Comparison of ENCODE assay signal across 7 cellular contexts in genomic region chr20:63441777-63442493, GRCh38. TPM values are rescaled to one million over a fixed set of nuclear protein-coding genes. Genes with fewer than 3 reads are reported as not detected.
A peak's percentile ranks its signal among the peaks of the same experiment; 100 is the strongest.
DNase-seq lines count a peak whose midpoint lies in the region; TF ChIP-seq lines count a peak whose summit lies in the region.

No MANE protein-coding gene starts in this region.

- TF ChIP-seq POLR2A in testis (IDR thresholded peaks at IDR 0.05) (no peak), esophagus squamous epithelium (IDR thresholded peaks at IDR 0.05) (no peak)

- H3K27me3 ChIP-seq in MG63: peaks cover 7% of the 10 kb centered on the region
- H3K27me3 ChIP-seq in testis: no peaks in the 10 kb centered on the region
- peaks cover 0 to 76% (median 0%) of the 10 kb centered on the region in 4 donors for H3K27me3 ChIP-seq in esophagus squamous epithelium

- no peak overlapping the region for H3K4me3 ChIP-seq in GM12864 (ENCODE audit: low read depth, low read length)
- H3K4me3 ChIP-seq in MG63: no peak overlapping the region
- H3K4me3 ChIP-seq in testis: no peak overlapping the region
- H3K4me3 ChIP-seq in esophagus squamous epithelium: no peak overlapping the region

- DNase-seq in GM12864 (ENCODE audit: low read depth): no peak
- peak; percentile 77 for DNase-seq in MG63
- peak; percentile 17 for DNase-seq in activated CD4-positive, CD25-positive, alpha-beta regulatory T cell treated with anti-CD3 and anti-CD28 coated beads, Interleukin-2, amount 50 U/mL, for 16 hours (ENCODE audit: low read depth, low spot score)
- peak; percentile 78 for DNase-seq in cerebellar cortex (ENCODE audit: low spot score)
- DNase-seq in myocyte (ENCODE audit: low read depth): peak; percentile 47
- DNase-seq in testis: peak; percentile 74
- DNase-seq in esophagus squamous epithelium (lab: John Stamatoyannopoulos, UW): no peak

- intact Hi-C loops in testis (cut with DNase I; ENCODE audit: low total_unique reads): no loop called here
- intact Hi-C loops in esophagus squamous epithelium (cut with DNase I): no loop called here

- no peaks in the 10 kb centered on the region for H3K4me1 ChIP-seq in testis
- no peaks in the 10 kb centered on the region for H3K4me1 ChIP-seq in esophagus squamous epithelium

- H3K9me3 ChIP-seq in MG63 (no peaks in the 10 kb centered on the region), testis (no peaks in the 10 kb centered on the region), esophagus squamous epithelium (no peaks in the 10 kb centered on the region)

- WGBS in testis, 2 donors: 50 to 63% methylated on average over 10 to 18 of the region's 18 CpGs
- WGBS in esophagus squamous epithelium, 2 donors: 59 to 63% methylated on average over 4 to 5 of the region's 18 CpGs

- H3K36me3 ChIP-seq in MG63 (no peaks in the 10 kb centered on the region), testis (ENCODE audit: low read depth, missing control alignments) (no peaks in the 10 kb centered on the region), esophagus squamous epithelium (no peaks in the 10 kb centered on the region)

- TF ChIP-seq CTCF in GM12864 (IDR thresholded peaks at IDR 0.05; ENCODE audit: low read depth, low read length, missing control alignments) (peak; percentile 58), testis (IDR thresholded peaks at IDR 0.05) (peak in 1 of 3 experiments; percentile 36), esophagus squamous epithelium (IDR thresholded peaks at IDR 0.05) (peak in 2 of 6 experiments; percentile 15 to 43)

- H3K27ac ChIP-seq in testis (no peak overlapping the region), esophagus squamous epithelium (no peak overlapping the region)

RNA-seq across cellular contexts. Expression of gene KCNQ2, which starts 30.5 kb away (rescaled TPM):
- total RNA-seq in MG63 (2014; rRNA removed; shearing (Covaris generic); ENCODE audit: low replicate concordance): 0.92 TPM in 1 of 2 replicates, not detected in the other
- not detected in 2 replicates for total RNA-seq in myocyte
- polyA plus RNA-seq in myocyte (2012): not detected
- 10 to 100 TPM; 49.2 to 60.9 TPM for total RNA-seq in testis
- polyA plus RNA-seq in testis (ENCODE audit: insufficient read depth, low read depth, low replicate concordance): 36.2 TPM
- total RNA-seq in esophagus squamous epithelium: not detected

RNA-seq across cellular contexts. Expression of gene EEF1A2, which starts 56.9 kb away (rescaled TPM):
- 62.5 and 113 TPM in 2 replicates for total RNA-seq in MG63 (2014; rRNA removed; shearing (Covaris generic); ENCODE audit: low replicate concordance)
- total RNA-seq in myocyte: 456 and 555 TPM in 2 replicates
- 87.3 TPM for polyA plus RNA-seq in myocyte (2012)
- total RNA-seq in testis: 10 to 100 TPM in 1 of 2 donors, 1 to 10 TPM in 1; 9.8 to 15.9 TPM
- polyA plus RNA-seq in testis (ENCODE audit: insufficient read depth, low read depth, low replicate concordance): 19.1 TPM
- total RNA-seq in esophagus squamous epithelium: 1 to 10 TPM in 3 of 4 donors, under 1 TPM in 1; 0.44 to 3.1 (median 1.9) TPM

Comparison
In these comparisons a context has a peak if more than half of its experiments do, and no peak if none do; other contexts are left out.
1. DNase-seq: peak in MG63 (single experiment), activated CD4-positive, CD25-positive, alpha-beta regulatory T cell treated with anti-CD3 and anti-CD28 coated beads, Interleukin-2, amount 50 U/mL, for 16 hours (single experiment), cerebellar cortex (single experiment), myocyte (single experiment) and testis (single experiment); none in GM12864 (single experiment) and esophagus squamous epithelium (single experiment).
2. RNA of gene KCNQ2, which starts 30.5 kb away (total RNA-seq): 49.2 to 60.9 TPM in testis; 0.92 TPM in MG63, not detected in myocyte and not detected in esophagus squamous epithelium; every median in the first group is over 10 times any median in the second.